In genomic region chrX:56794404-56794803, GRCh38 we compare ENCODE assay signal across 10 cellular contexts.
"Had no signal": no experiment of that assay in that cellular context is flagged by ENCODE, and none has a peak within 500 bp of the region (broad histone marks: within the 10 kb centered on the region; RNA-seq: fewer than 3 reads in every experiment).

No MANE protein-coding gene starts in this region.

- H3K27me3 Mint-ChIP-seq: activated B cell treated with CpG ODN at 0.5 μM for 24 hours; activated T-helper 17 cell treated with anti-CD3 and anti-CD28 coated beads, Interleukin-2, amount 50 U/mL, for 72 hours had no signal

- H3K27me3 ChIP-seq: tibial artery had no signal

- H3K36me3 ChIP-seq: prostate gland had no signal

- H3K27ac Mint-ChIP-seq: activated B cell treated with CpG ODN at 0.5 μM for 24 hours; activated T-helper 17 cell treated with anti-CD3 and anti-CD28 coated beads, Interleukin-2, amount 50 U/mL, for 72 hours; nephron had no signal

- H3K4me3 Mint-ChIP-seq: activated B cell treated with CpG ODN at 0.5 μM for 24 hours; activated T-helper 17 cell treated with anti-CD3 and anti-CD28 coated beads, Interleukin-2, amount 50 U/mL, for 72 hours; nephron had no signal

- H3K9me3 Mint-ChIP-seq: activated B cell treated with CpG ODN at 0.5 μM for 24 hours; activated T-helper 17 cell treated with anti-CD3 and anti-CD28 coated beads, Interleukin-2, amount 50 U/mL, for 72 hours had no signal

- H3K9me3 ChIP-seq: prostate gland, tibial artery had no signal

- H3K4me3 ChIP-seq: prostate gland, tibial artery had no signal

- DNase-seq: activated B cell treated with CpG ODN at 0.5 μM for 24 hours; activated CD4-positive, alpha-beta T cell treated with anti-CD3 and anti-CD28 coated beads, Interleukin-2, amount 50 U/mL, for 1 hour; activated naive CD4-positive, alpha-beta T cell treated with Interleukin-2 at 50 U/mL for 16 hours; stimulated activated CD4-positive, alpha-beta T cell treated with anti-CD3 and anti-CD28 coated beads, Interleukin-12 subunit alpha, Interleukin-12 subunit beta, amount 100 ng/mL, for 4 hours; stimulated activated CD4-positive, alpha-beta T cell treated with anti-CD3 and anti-CD28 coated beads, Interleukin-2, amount 100 ng/mL, for 24 hours; T-helper 2 cell; tibial artery had no signal

- H3K27ac ChIP-seq: prostate gland, tibial artery had no signal

- H3K4me1 ChIP-seq: prostate gland had no signal

- ATAC-seq: activated T-helper 17 cell treated with anti-CD3 and anti-CD28 coated beads, Interleukin-2, amount 50 U/mL, for 72 hours had no signal
